Comparison of ENCODE assay signal across 8 cellular contexts in the genomic region with DNA sequence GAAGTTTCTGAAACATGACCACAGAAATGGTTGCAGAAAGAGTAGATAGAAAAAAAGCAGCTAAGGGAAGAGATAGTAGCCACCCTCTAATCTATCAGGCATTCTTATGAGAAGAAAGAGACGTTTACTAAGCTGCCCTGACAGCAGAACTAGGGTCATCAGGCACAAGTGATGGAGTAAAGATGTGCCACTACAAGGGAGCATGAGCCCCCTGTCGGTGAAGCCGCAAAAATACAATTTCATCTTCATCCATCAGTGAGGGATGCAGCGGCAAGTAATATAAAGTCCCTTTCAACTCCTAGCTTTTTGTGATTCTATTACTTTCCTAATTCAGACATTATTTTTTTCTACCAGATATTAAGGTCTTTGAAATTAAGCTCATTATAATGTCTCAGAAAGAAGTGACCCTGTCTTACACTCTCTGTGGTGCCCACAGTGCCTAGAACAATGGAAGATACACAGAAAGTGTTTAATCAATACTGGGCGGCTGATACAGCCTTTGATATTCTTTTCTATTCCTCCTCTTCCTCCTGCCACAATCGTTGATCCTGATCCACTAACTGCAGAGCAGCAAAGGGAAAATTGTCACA.
A peak's percentile ranks its signal among the peaks of the same experiment; 100 is the strongest.
DNase-seq lines count a peak whose midpoint lies in the region; ATAC-seq, FAIRE-seq and TF ChIP-seq lines count a peak whose summit lies in the region.

No MANE protein-coding gene starts in this region.

- no peak overlapping the region for H3K4me3 ChIP-seq in BE2C (ENCODE audit: low read depth, low read length)
- H3K4me3 ChIP-seq in keratinocyte (ENCODE audit: control insufficient read depth in 2 of 3, extremely low read depth in 1 of 3, insufficient read depth in 2 of 3, low read depth in 1 of 3, low read length in 3 of 3) = no peak overlapping the region

- H3K36me3 Mint-ChIP-seq in activated T-helper 1 cell treated with anti-CD3 and anti-CD28 coated beads, Interleukin-12 subunit alpha, Interleukin-12 subunit beta, Interleukin-2, Interleukin-4 antibody, amounts not matched to agents 30 ng/mL and 10 ng/mL and 1 ng/mL, durations not matched to agents 14 hours and 24 hours and 36 hours (ENCODE audit: low read depth) = no peaks in the 10 kb centered on the region

- peaks cover 2% of the 10 kb centered on the region for H3K27me3 Mint-ChIP-seq in activated T-helper 1 cell treated with anti-CD3 and anti-CD28 coated beads, Interleukin-12 subunit alpha, Interleukin-12 subunit beta, Interleukin-2, Interleukin-4 antibody, amounts not matched to agents 30 ng/mL and 10 ng/mL and 1 ng/mL, durations not matched to agents 14 hours and 24 hours and 36 hours (ENCODE audit: insufficient read depth)

- intact Hi-C loops in activated T-helper 1 cell treated with anti-CD3 and anti-CD28 coated beads, Interleukin-12 subunit alpha, Interleukin-12 subunit beta, Interleukin-2, Interleukin-4 antibody, amounts not matched to agents 30 ng/mL and 10 ng/mL and 1 ng/mL, durations not matched to agents 14 hours and 24 hours and 36 hours (cut with micrococcal nuclease) = loop anchor here (2.0 to 10.0 kb wide), 2 partner anchors 980 to 1750 kb away; no protein-coding TSS in a partner anchor

- no peaks in the 10 kb centered on the region for H3K4me1 Mint-ChIP-seq in activated T-helper 1 cell treated with anti-CD3 and anti-CD28 coated beads, Interleukin-12 subunit alpha, Interleukin-12 subunit beta, Interleukin-2, Interleukin-4 antibody, amounts not matched to agents 30 ng/mL and 10 ng/mL and 1 ng/mL, durations not matched to agents 14 hours and 24 hours and 36 hours (ENCODE audit: low read depth)

- no peak for FAIRE-seq in keratinocyte (lab: Jason Lieb, UNC)

- no peak overlapping the region for H3K9ac ChIP-seq in keratinocyte (ENCODE audit: control insufficient read depth, extremely low read depth, insufficient read depth, low read length)

- TF ChIP-seq CTCF in BE2C (IDR thresholded peaks at IDR 0.05; ENCODE audit: low read depth, low read length) = peak; percentile 73
- TF ChIP-seq CTCF in keratinocyte (optimal IDR thresholded peaks at IDR 0.05 in 1 of 3, IDR thresholded peaks at IDR 0.05 in 1 of 3, conservative IDR thresholded peaks at IDR 0.05 in 1 of 3; ENCODE audit: extremely low read depth in 1 of 3, insufficient read depth in 2 of 3, low read length in 3 of 3) = peak in 2 of 3 experiments; percentile 76 to 82

- dilution Hi-C loops in keratinocyte (cut with MboI; ENCODE audit: extremely low pct_ligation_motif_present, low sequenced_read_pairs) = no loop called here

- no peak overlapping the region for H3K27ac ChIP-seq in keratinocyte (ENCODE audit: control insufficient read depth, insufficient read depth, low read length)

- H3K27me3 ChIP-seq in BE2C (no peaks in the 10 kb centered on the region), keratinocyte (ENCODE audit: control insufficient read depth, extremely low read depth, insufficient read depth, low read length) (no peaks in the 10 kb centered on the region)

- no peak overlapping the region for H3K27ac Mint-ChIP-seq in activated T-helper 1 cell treated with anti-CD3 and anti-CD28 coated beads, Interleukin-12 subunit alpha, Interleukin-12 subunit beta, Interleukin-2, Interleukin-4 antibody, amounts not matched to agents 30 ng/mL and 10 ng/mL and 1 ng/mL, durations not matched to agents 14 hours and 24 hours and 36 hours

- no peaks in the 10 kb centered on the region for H3K36me3 ChIP-seq in BE2C
- H3K36me3 ChIP-seq in keratinocyte (ENCODE audit: control insufficient read depth in 2 of 2, extremely low read depth in 1 of 2, insufficient read depth in 2 of 2, low read length in 2 of 2) = no peaks in the 10 kb centered on the region

- no peaks in the 10 kb centered on the region for H3K9me3 Mint-ChIP-seq in activated T-helper 1 cell treated with anti-CD3 and anti-CD28 coated beads, Interleukin-12 subunit alpha, Interleukin-12 subunit beta, Interleukin-2, Interleukin-4 antibody, amounts not matched to agents 30 ng/mL and 10 ng/mL and 1 ng/mL, durations not matched to agents 14 hours and 24 hours and 36 hours

- peak; percentile 42 for DNase-seq in BE2C
- peak; percentile 29 for DNase-seq in SK-N-DZ (ENCODE audit: low spot score)
- no peak for DNase-seq in keratinocyte (ENCODE audit: low read depth, low spot score)
- no peak for DNase-seq in activated T-helper 1 cell treated with anti-CD3 and anti-CD28 coated beads, Interleukin-12 subunit alpha, Interleukin-12 subunit beta, Interleukin-2, Interleukin-4 antibody, amounts not matched to agents 30 ng/mL and 10 ng/mL and 1 ng/mL, durations not matched to agents 14 hours and 24 hours and 36 hours (ENCODE audit: low spot score)
- DNase-seq in GF-D8 (lab: John Stamatoyannopoulos, UW) = no peak

- no peak overlapping the region for H3K4me2 ChIP-seq in keratinocyte (ENCODE audit: control insufficient read depth, extremely low read depth, insufficient read depth, low read depth, low read length)

- H3K9me3 ChIP-seq in BE2C (no peaks in the 10 kb centered on the region), keratinocyte (ENCODE audit: control insufficient read depth, low read depth, low read length) (no peaks in the 10 kb centered on the region)

- H3K4me1 ChIP-seq in BE2C = peaks cover 4% of the 10 kb centered on the region; the same call in 1 of the 2 replicates
- peaks cover 4% of the 10 kb centered on the region for H3K4me1 ChIP-seq in keratinocyte (ENCODE audit: control insufficient read depth, extremely low read depth, insufficient read depth, low read length)

- H3K79me2 ChIP-seq in keratinocyte (ENCODE audit: control insufficient read depth, insufficient read depth, low read length) = no peaks in the 10 kb centered on the region

- no peak overlapping the region for H2AFZ ChIP-seq in keratinocyte (ENCODE audit: control insufficient read depth, low read length)

- no peak overlapping the region for H3K4me3 Mint-ChIP-seq in activated T-helper 1 cell treated with anti-CD3 and anti-CD28 coated beads, Interleukin-12 subunit alpha, Interleukin-12 subunit beta, Interleukin-2, Interleukin-4 antibody, amounts not matched to agents 30 ng/mL and 10 ng/mL and 1 ng/mL, durations not matched to agents 14 hours and 24 hours and 36 hours

- no peaks in the 10 kb centered on the region for H3K9me1 ChIP-seq in keratinocyte (ENCODE audit: control insufficient read depth, extremely low read depth, insufficient read depth, low read length)

- ATAC-seq in GM21390 (IDR thresholded peaks at IDR 0.05; ENCODE audit: unreplicated experiment) = peak; percentile 66
- ATAC-seq in GM18868 (IDR thresholded peaks at IDR 0.05; ENCODE audit: unreplicated experiment) = no peak
- ATAC-seq in HG03432 (IDR thresholded peaks at IDR 0.05; ENCODE audit: unreplicated experiment) = no peak

- no peaks in the 10 kb centered on the region for H4K20me1 ChIP-seq in keratinocyte (ENCODE audit: control insufficient read depth, extremely low read depth, insufficient read depth, low read length)

Comparison
In these comparisons a context has a peak if more than half of its experiments do, and no peak if none do; other contexts are left out.
1. DNase-seq: peak in BE2C (single experiment) and SK-N-DZ (single experiment); none in keratinocyte (single experiment), activated T-helper 1 cell treated with anti-CD3 and anti-CD28 coated beads, Interleukin-12 subunit alpha, Interleukin-12 subunit beta, Interleukin-2, Interleukin-4 antibody, amounts not matched to agents 30 ng/mL and 10 ng/mL and 1 ng/mL, durations not matched to agents 14 hours and 24 hours and 36 hours (single experiment) and GF-D8 (single experiment).